1 cellular context compared by ENCODE assay signal in the genomic region with DNA sequence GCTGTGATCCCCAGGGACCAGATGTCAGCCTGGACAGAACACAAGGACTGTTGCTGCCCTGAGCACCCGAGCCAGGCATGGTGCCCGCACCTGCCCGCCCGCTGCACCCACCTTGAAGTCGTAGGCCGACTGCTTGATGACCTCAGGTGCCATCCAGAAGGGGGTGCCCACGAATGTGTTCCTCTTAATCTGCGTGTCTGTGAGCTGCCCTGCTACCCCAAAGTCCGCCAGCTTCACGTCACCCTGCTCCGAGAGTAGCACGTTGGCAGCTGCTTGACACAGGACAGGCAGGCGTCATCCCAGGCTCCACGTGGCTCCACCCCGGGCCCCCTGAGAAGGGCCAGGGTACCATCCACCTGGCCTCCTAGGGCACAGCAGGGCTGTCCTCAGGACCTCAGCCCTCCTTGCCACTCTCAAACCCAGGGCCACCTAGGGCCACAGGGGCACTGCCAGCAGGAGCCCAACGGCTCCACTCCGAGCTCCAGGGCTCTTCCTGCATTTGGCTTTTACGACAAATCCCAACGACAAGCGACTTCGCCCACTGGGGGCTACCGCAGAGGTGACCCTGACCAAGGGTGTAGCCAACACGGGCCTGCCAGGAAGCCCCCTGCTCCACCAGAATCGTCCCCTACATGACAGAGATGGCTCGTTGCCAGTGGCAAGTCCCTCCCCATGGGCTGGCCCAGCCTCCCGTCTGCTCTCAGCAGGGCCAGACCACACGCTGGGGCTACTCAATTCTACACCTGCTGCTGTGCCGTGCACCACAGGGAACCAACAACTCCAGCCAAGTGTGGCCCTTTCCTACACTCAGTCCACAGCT.
TF ChIP-seq lines count a peak whose summit lies in the region.

No MANE protein-coding gene starts in this region.

TF ChIP-seq in GM12878, 131 proteins besides CTCF, POLR2A, EP300 and RAD21:
- TF ChIP-seq, protein P1, sequence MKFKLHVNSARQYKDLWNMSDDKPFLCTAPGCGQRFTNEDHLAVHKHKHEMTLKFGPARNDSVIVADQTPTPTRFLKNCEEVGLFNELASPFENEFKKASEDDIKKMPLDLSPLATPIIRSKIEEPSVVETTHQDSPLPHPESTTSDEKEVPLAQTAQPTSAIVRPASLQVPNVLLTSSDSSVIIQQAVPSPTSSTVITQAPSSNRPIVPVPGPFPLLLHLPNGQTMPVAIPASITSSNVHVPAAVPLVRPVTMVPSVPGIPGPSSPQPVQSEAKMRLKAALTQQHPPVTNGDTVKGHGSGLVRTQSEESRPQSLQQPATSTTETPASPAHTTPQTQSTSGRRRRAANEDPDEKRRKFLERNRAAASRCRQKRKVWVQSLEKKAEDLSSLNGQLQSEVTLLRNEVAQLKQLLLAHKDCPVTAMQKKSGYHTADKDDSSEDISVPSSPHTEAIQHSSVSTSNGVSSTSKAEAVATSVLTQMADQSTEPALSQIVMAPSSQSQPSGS (IDR thresholded peaks at IDR 0.05; ENCODE audit: low read length), result no peak
- TF ChIP-seq, protein P2, sequence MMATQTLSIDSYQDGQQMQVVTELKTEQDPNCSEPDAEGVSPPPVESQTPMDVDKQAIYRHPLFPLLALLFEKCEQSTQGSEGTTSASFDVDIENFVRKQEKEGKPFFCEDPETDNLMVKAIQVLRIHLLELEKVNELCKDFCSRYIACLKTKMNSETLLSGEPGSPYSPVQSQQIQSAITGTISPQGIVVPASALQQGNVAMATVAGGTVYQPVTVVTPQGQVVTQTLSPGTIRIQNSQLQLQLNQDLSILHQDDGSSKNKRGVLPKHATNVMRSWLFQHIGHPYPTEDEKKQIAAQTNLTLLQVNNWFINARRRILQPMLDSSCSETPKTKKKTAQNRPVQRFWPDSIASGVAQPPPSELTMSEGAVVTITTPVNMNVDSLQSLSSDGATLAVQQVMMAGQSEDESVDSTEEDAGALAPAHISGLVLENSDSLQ (IDR thresholded peaks at IDR 0.05), result no peak
- TF ChIP-seq CBX5 (IDR thresholded peaks at IDR 0.05; ENCODE audit: low read depth), result no peak
- TF ChIP-seq NFXL1 (IDR thresholded peaks at IDR 0.05; ENCODE audit: borderline replicate concordance), result no peak
- TF ChIP-seq CHD2 (IDR thresholded peaks at IDR 0.05; ENCODE audit: borderline replicate concordance, low read depth, low read length), result no peak
- TF ChIP-seq RB1 (IDR thresholded peaks at IDR 0.05; ENCODE audit: borderline replicate concordance), result no peak
- TF ChIP-seq MTA2 (IDR thresholded peaks at IDR 0.05; ENCODE audit: low read depth), result no peak
- TF ChIP-seq MYB (IDR thresholded peaks at IDR 0.05; ENCODE audit: borderline replicate concordance, low read depth, low read length), result no peak
- TF ChIP-seq RELA (IDR thresholded peaks at IDR 0.05; ENCODE audit: borderline replicate concordance, partially characterized antibody), result no peak
- TF ChIP-seq BRCA1 (IDR thresholded peaks at IDR 0.05; ENCODE audit: low read depth, low read length), result no peak
TF ChIP-seq in GM12878: peak in this region for 0.
